ENCODE assay signal across 8 cellular contexts in the genomic region with DNA sequence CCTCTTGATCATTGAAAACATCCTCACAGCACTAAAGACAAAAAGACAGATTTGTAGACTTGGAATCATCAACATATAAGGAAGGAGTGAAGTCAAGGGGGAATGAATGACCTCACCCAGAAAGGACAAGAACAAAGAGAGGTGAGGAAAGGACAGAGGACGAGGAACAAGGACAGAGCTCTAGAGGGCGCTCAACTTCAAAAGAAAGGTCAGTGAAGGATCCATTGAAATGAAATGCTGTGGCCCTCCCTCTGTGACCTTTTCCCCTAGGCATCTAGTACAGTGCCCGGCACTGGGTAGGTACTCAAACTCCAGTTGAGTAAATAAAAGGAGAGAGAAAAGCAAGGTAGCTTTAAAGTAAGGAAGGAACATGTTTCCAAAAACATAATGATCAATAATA. TPM values are rescaled to one million over a fixed set of nuclear protein-coding genes. Genes with fewer than 3 reads are reported as not detected.
DNase-seq lines count a peak whose midpoint lies in the region; ATAC-seq and TF ChIP-seq lines count a peak whose summit lies in the region.

No MANE protein-coding gene starts in this region.

- no peaks in the 10 kb centered on the region for H3K9me3 Mint-ChIP-seq in activated CD8-positive, alpha-beta memory T cell treated with anti-CD3 and anti-CD28 coated beads, Interleukin-2, amount 10 ng/mL, durations not matched to agents 7 days and 5 days (ENCODE audit: low read depth)

- no peaks in the 10 kb centered on the region for H3K4me1 ChIP-seq in adrenal gland (replicated peaks in 1 of 2)
- peaks cover 3% of the 10 kb centered on the region for H3K4me1 ChIP-seq in osteoblast (ENCODE audit: insufficient read depth, low read length)

- CTCF ChIA-PET in activated CD8-positive, alpha-beta memory T cell treated with anti-CD3 and anti-CD28 coated beads, Interleukin-2, amount 10 ng/mL, durations not matched to agents 7 days and 5 days (lab: Charles Lee): interaction anchor here (0.7 to 6.3 kb wide), 10 partner anchors 10 to 200 kb away, joined by 3 to 73 read pairs (median 4); a partner anchor contains a TSS

- H2AFZ ChIP-seq in osteoblast (ENCODE audit: low read length): no peak overlapping the region

- peak; percentile 50 for ATAC-seq in activated CD8-positive, alpha-beta memory T cell treated with anti-CD3 and anti-CD28 coated beads, Interleukin-2, amount 10 ng/mL, durations not matched to agents 7 days and 5 days
- ATAC-seq in HG03108 (IDR thresholded peaks at IDR 0.05; ENCODE audit: unreplicated experiment): no peak

- no peak overlapping the region for H3K27ac ChIP-seq in adrenal gland
- no peak overlapping the region for H3K27ac ChIP-seq in osteoblast (ENCODE audit: low read depth, low read length)

- peaks cover 2% of the 10 kb centered on the region; the same call in 1 of the 2 replicates for H3K9me3 ChIP-seq in MG63
- H3K9me3 ChIP-seq in adrenal gland (replicated peaks in 1 of 3): no peaks in the 10 kb centered on the region
- no peaks in the 10 kb centered on the region for H3K9me3 ChIP-seq in osteoblast (ENCODE audit: low read depth, low read length)

- peak overlapping the region; percentile 78 for H3K27ac Mint-ChIP-seq in activated CD8-positive, alpha-beta memory T cell treated with anti-CD3 and anti-CD28 coated beads, Interleukin-2, amount 10 ng/mL, durations not matched to agents 7 days and 5 days

- H3K27me3 ChIP-seq in MG63 (no peaks in the 10 kb centered on the region), adrenal gland (no peaks in the 10 kb centered on the region), osteoblast (ENCODE audit: insufficient read depth, low read length) (no peaks in the 10 kb centered on the region)

- peaks cover 80% of the 10 kb centered on the region for H3K4me1 Mint-ChIP-seq in activated CD8-positive, alpha-beta memory T cell treated with anti-CD3 and anti-CD28 coated beads, Interleukin-2, amount 10 ng/mL, durations not matched to agents 7 days and 5 days

- H4K20me1 ChIP-seq in osteoblast (ENCODE audit: insufficient read depth, low read length): no peaks in the 10 kb centered on the region

- H3K4me2 ChIP-seq in osteoblast (ENCODE audit: insufficient read depth, low read length): no peak overlapping the region

- peak; percentile 70 for DNase-seq in activated CD8-positive, alpha-beta memory T cell treated with anti-CD3 and anti-CD28 coated beads, Interleukin-2, amount 10 ng/mL, durations not matched to agents 7 days and 5 days
- DNase-seq in activated CD8-positive, alpha-beta memory T cell treated with anti-CD3 and anti-CD28 coated beads for 24 hours: no peak
- DNase-seq in MG63 (peak; percentile 16), adrenal gland (peak in 5 of 7 donors; percentile 24 to 60 (median 53)), osteoblast (ENCODE audit: insufficient read length, low spot score, missing footprints) (no peak), hippocampal formation (lab: John Stamatoyannopoulos, UW) (no peak), NCI-H774 (lab: John Stamatoyannopoulos, UW) (no peak)

- H3K4me3 ChIP-seq in MG63 (no peak overlapping the region), adrenal gland (no peak overlapping the region), osteoblast (ENCODE audit: insufficient read depth, low read length) (no peak overlapping the region)

- H3K27me3 Mint-ChIP-seq in activated CD8-positive, alpha-beta memory T cell treated with anti-CD3 and anti-CD28 coated beads, Interleukin-2, amount 10 ng/mL, durations not matched to agents 7 days and 5 days: no peaks in the 10 kb centered on the region

- H3K36me3 Mint-ChIP-seq in activated CD8-positive, alpha-beta memory T cell treated with anti-CD3 and anti-CD28 coated beads, Interleukin-2, amount 10 ng/mL, durations not matched to agents 7 days and 5 days: peaks cover 55% of the 10 kb centered on the region

- H3K36me3 ChIP-seq in MG63 (no peaks in the 10 kb centered on the region), adrenal gland (replicated peaks in 1 of 2) (no peaks in the 10 kb centered on the region), osteoblast (ENCODE audit: insufficient read depth, low read length) (no peaks in the 10 kb centered on the region)

- TF ChIP-seq POLR2A in adrenal gland (IDR thresholded peaks at IDR 0.05): no peak

- WGBS in adrenal gland, 4 donors: 12 to 27% (median 21%) methylated on average over 3 of the region's 3 CpGs

- intact Hi-C loops in adrenal gland (cut with DNase I): no loop called here

- no peaks in the 10 kb centered on the region for H3K79me2 ChIP-seq in osteoblast (ENCODE audit: insufficient read depth, low read length)

- peak in 3 of 6 experiments; percentile 33 to 41 (median 36) for TF ChIP-seq CTCF in adrenal gland (IDR thresholded peaks at IDR 0.05)
- peak; percentile 51 for TF ChIP-seq CTCF in osteoblast (IDR thresholded peaks at IDR 0.05; ENCODE audit: extremely low read depth, low read depth, low read length)

- peak overlapping the region; percentile 68 for H3K4me3 Mint-ChIP-seq in activated CD8-positive, alpha-beta memory T cell treated with anti-CD3 and anti-CD28 coated beads, Interleukin-2, amount 10 ng/mL, durations not matched to agents 7 days and 5 days

RNA-seq across cellular contexts. Expression of a gene that starts 2.6 kb away (rescaled TPM):
- 10 to 100 TPM; 69.2 to 98.3 TPM for total RNA-seq in activated CD8-positive, alpha-beta memory T cell treated with anti-CD3 and anti-CD28 coated beads, Interleukin-2, amount 10 ng/mL, durations not matched to agents 7 days and 5 days
- not detected in 2 replicates for total RNA-seq in MG63 (2014; rRNA removed; shearing (Covaris generic); ENCODE audit: low replicate concordance)
- total RNA-seq in adrenal gland (10 to 100 TPM in 3 of 8 donors, 1 to 10 TPM in 5; 2.1 to 23.9 (median 8.9) TPM), osteoblast (0.88 and 1.1 TPM in 2 replicates)
- polyA plus RNA-seq in adrenal gland: 1 to 10 TPM; 2.4 to 3.6 (median 2.7) TPM

Comparison
In these comparisons a context has a peak if more than half of its experiments do, and no peak if none do; other contexts are left out.
1. DNase-seq: peak in activated CD8-positive, alpha-beta memory T cell treated with anti-CD3 and anti-CD28 coated beads, Interleukin-2, amount 10 ng/mL, durations not matched to agents 7 days and 5 days (single experiment), MG63 (single experiment) and adrenal gland (5 of 7); none in activated CD8-positive, alpha-beta memory T cell treated with anti-CD3 and anti-CD28 coated beads for 24 hours (single experiment), osteoblast (single experiment), hippocampal formation (0 of 2) and NCI-H774 (single experiment).